ENCODE assay signal across 8 cellular contexts in the genomic region with DNA sequence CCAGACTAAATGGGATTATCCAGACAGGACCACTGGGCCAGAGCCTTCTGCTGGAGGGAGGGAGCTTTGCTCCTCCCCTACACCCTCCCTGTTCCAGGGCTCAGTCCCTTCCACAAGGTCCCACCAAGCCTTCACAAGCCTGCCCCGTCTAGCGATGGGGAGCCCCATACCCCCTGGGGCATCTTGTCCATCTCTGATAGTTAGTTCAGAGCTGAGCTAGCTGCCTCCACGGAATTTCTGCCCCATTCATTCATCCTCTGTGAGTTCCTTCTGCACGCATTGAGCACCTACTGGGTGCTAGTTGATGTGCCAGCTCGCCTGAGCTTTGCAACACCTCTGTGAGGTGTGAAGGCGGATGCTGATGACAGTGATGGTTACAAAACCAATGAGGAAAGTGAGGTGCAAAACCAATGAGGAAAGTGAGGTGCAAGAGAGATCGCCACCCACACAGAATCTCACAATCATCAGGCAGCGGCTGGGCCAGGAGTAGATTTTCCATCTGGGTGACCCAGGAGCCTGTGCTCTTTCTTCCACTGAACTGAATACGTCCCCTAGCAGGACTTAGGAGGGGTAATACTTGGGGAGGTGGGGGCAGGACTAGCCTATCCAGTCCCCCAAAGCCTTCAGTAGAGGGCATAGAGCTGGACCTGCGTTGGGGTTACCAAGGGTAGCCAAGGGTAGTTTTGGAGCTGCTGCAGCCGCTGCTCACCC. TPM values are rescaled to one million over a fixed set of nuclear protein-coding genes. Genes with fewer than 3 reads are reported as not detected.
DNase-seq lines count a peak whose midpoint lies in the region; ATAC-seq and TF ChIP-seq lines count a peak whose summit lies in the region.

No MANE protein-coding gene starts in this region.

- H4K20me1 ChIP-seq in SK-N-SH (ENCODE audit: insufficient read depth): no peaks in the 10 kb centered on the region

- no peaks in the 10 kb centered on the region for H3K9me3 Mint-ChIP-seq in MCF 10A (ENCODE audit: unreplicated experiment)
- no peaks in the 10 kb centered on the region for H3K9me3 Mint-ChIP-seq in mesothelial cell of epicardium

- DNase-seq in SK-N-SH (no peak), MCF 10A (ENCODE audit: unreplicated experiment) (no peak), mesothelial cell of epicardium (ENCODE audit: low spot score in 2 of 2, unreplicated experiment in 2 of 2) (no peak), tibial artery (peak in 1 of 2 donors; percentile 51), NCI-H748 (lab: John Stamatoyannopoulos, UW; ENCODE audit: unreplicated experiment) (no peak), NCI-H1417 (lab: John Stamatoyannopoulos, UW) (no peak)

- no peaks in the 10 kb centered on the region for H3K9me2 ChIP-seq in SK-N-SH

- intact Hi-C loops in MCF 10A (cut with micrococcal nuclease): loop anchor here (5.0 to 10.0 kb wide), 3 partner anchors 78 to 351 kb away; partner anchors contain the start of gene ATF4
- intact Hi-C loops in tibial artery (cut with DNase I; ENCODE audit: low total_unique reads): loop anchor here (10.0 kb wide), 1 partner anchor 341 kb away; no protein-coding TSS in a partner anchor

- no peak overlapping the region for H3K4me3 ChIP-seq in SK-N-SH (ENCODE audit: low read depth in 2 of 2, low read length in 1 of 2)
- H3K4me3 ChIP-seq in tibial artery: no peak overlapping the region

- peaks cover 4% of the 10 kb centered on the region for H3F3A ChIP-seq in SK-N-SH (replicated peaks; ENCODE audit: insufficient read depth)

- no TSS peak for BruUV-seq in MCF 10A (replicated peaks; lab: Mats Ljungman, UMichigan)

- no peaks in the 10 kb centered on the region for H3K79me2 ChIP-seq in SK-N-SH (ENCODE audit: insufficient read depth)

- peak overlapping the region in 1 of 2 experiments; percentile 67; a peak in 2 of 4 replicates for H3K27ac ChIP-seq in SK-N-SH (ENCODE audit: low read depth in 2 of 2, low read length in 1 of 2)
- peak overlapping the region; percentile 39 to 63 for H3K27ac ChIP-seq in tibial artery

- POLR2A ChIA-PET in SK-N-SH (lab: Yijun Ruan, JAX) (no interaction called here), MCF 10A (lab: Yijun Ruan, JAX) (interaction anchor here (0.6 to 6.0 kb wide), 4 partner anchors 12 to 143 kb away, joined by 3 to 53 read pairs (median 22); partner anchors contain the start of gene RPL3)

- H3K27me3 Mint-ChIP-seq in MCF 10A (ENCODE audit: insufficient read depth, unreplicated experiment) (no peaks in the 10 kb centered on the region), mesothelial cell of epicardium (ENCODE audit: low read depth) (no peaks in the 10 kb centered on the region)

- CTCF ChIA-PET in SK-N-SH (lab: Yijun Ruan, JAX) (interaction anchor here (0.7 to 1.5 kb wide), 4 partner anchors 126 to 1046 kb away, joined by 3 to 8 read pairs (median 4); no protein-coding TSS in a partner anchor), MCF 10A (lab: Yijun Ruan, JAX) (interaction anchor here (0.6 to 11.9 kb wide), 5 partner anchors 31 to 843 kb away, joined by 3 to 256 read pairs (median 4); partner anchors contain the start of gene RPL3)

- no peaks in the 10 kb centered on the region for H3K36me3 ChIP-seq in SK-N-SH (replicated peaks in 1 of 2; ENCODE audit: control insufficient read depth in 1 of 2, insufficient read depth in 2 of 2, low read length in 1 of 2)
- H3K36me3 ChIP-seq in tibial artery: no peaks in the 10 kb centered on the region

- no peak overlapping the region for H2AFZ ChIP-seq in SK-N-SH (ENCODE audit: low read depth)

- no peaks in the 10 kb centered on the region for H3K27me3 ChIP-seq in SK-N-SH (ENCODE audit: insufficient read depth)
- no peaks in the 10 kb centered on the region for H3K27me3 ChIP-seq in tibial artery

- peak overlapping the region; percentile 50 for H3K4me2 ChIP-seq in SK-N-SH

- H3K4me1 ChIP-seq in SK-N-SH (ENCODE audit: control insufficient read depth in 1 of 2, insufficient read depth in 2 of 2, low read depth in 1 of 2, low read length in 1 of 2) (peaks cover 4 to 9% of the 10 kb centered on the region in 2 experiments; a peak in 2 of 4 replicates), tibial artery (peaks cover 10 to 46% (median 41%) of the 10 kb centered on the region in 4 donors)

- no peak for TF ChIP-seq CTCF in SK-N-SH (IDR thresholded peaks at IDR 0.05)
- no peak for TF ChIP-seq CTCF in MCF 10A (IDR thresholded peaks at IDR 0.05; ENCODE audit: unreplicated experiment)
- TF ChIP-seq CTCF in mesothelial cell of epicardium (IDR thresholded peaks at IDR 0.05; ENCODE audit: unreplicated experiment): no peak
- no peak for TF ChIP-seq CTCF in tibial artery (IDR thresholded peaks at IDR 0.05)

- H3K9me3 ChIP-seq in SK-N-SH: no peaks in the 10 kb centered on the region
- H3K9me3 ChIP-seq in tibial artery: no peaks in the 10 kb centered on the region

- 82% methylated on average over 8 of the region's 11 CpGs for WGBS in SK-N-SH (ENCODE audit: low lambda C conversion rate)

- H3K36me3 Mint-ChIP-seq in MCF 10A (ENCODE audit: insufficient read depth, unreplicated experiment) (peaks cover 6% of the 10 kb centered on the region), mesothelial cell of epicardium (no peaks in the 10 kb centered on the region)

- TF ChIP-seq EP300 in SK-N-SH (IDR thresholded peaks at IDR 0.05; ENCODE audit: borderline replicate concordance in 1 of 2, low read depth in 1 of 2, low read length in 1 of 2): no peak

- H3K4me1 Mint-ChIP-seq in MCF 10A (ENCODE audit: insufficient read depth, unreplicated experiment): peaks cover 43% of the 10 kb centered on the region
- H3K4me1 Mint-ChIP-seq in mesothelial cell of epicardium: peaks cover 38% of the 10 kb centered on the region

- TF ChIP-seq RAD21 in SK-N-SH (IDR thresholded peaks at IDR 0.05; ENCODE audit: low read length): no peak

- H3K4me3 Mint-ChIP-seq in MCF 10A (ENCODE audit: unreplicated experiment): no peak overlapping the region
- no peak overlapping the region for H3K4me3 Mint-ChIP-seq in mesothelial cell of epicardium

- no peak for ATAC-seq in SK-N-SH treated with all-trans-retinoic acid at 6 μM for 48 hours
- no peak for ATAC-seq in HG03565 (IDR thresholded peaks at IDR 0.05; ENCODE audit: unreplicated experiment)

- H3K27ac Mint-ChIP-seq in MCF 10A (ENCODE audit: low read depth, unreplicated experiment) (peak overlapping the region; percentile 96), mesothelial cell of epicardium (peak overlapping the region; percentile 99)

- H3K9ac ChIP-seq in SK-N-SH: peak overlapping the region; percentile 51

TF ChIP-seq in SK-N-SH, 30 proteins besides CTCF, POLR2A, EP300 and RAD21 (continues in another document):
- TF ChIP-seq RFX5 (IDR thresholded peaks at IDR 0.05; ENCODE audit: low read length) (no peak), RXRA (IDR thresholded peaks at IDR 0.05; ENCODE audit: borderline replicate concordance, low read depth) (no peak), RCOR1 (IDR thresholded peaks at IDR 0.05; ENCODE audit: low read length) (no peak)
- TF ChIP-seq, protein P1, sequence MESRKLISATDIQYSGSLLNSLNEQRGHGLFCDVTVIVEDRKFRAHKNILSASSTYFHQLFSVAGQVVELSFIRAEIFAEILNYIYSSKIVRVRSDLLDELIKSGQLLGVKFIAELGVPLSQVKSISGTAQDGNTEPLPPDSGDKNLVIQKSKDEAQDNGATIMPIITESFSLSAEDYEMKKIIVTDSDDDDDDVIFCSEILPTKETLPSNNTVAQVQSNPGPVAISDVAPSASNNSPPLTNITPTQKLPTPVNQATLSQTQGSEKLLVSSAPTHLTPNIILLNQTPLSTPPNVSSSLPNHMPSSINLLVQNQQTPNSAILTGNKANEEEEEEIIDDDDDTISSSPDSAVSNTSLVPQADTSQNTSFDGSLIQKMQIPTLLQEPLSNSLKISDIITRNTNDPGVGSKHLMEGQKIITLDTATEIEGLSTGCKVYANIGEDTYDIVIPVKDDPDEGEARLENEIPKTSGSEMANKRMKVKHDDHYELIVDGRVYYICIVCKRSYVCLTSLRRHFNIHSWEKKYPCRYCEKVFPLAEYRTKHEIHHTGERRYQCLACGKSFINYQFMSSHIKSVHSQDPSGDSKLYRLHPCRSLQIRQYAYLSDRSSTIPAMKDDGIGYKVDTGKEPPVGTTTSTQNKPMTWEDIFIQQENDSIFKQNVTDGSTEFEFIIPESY (IDR thresholded peaks at IDR 0.05; ENCODE audit: borderline replicate concordance, low read depth): no peak

TF ChIP-seq in SK-N-SH treated with all-trans-retinoic acid at 6 μM for 48 hours, 23 proteins besides CTCF, POLR2A, EP300 and RAD21 (continues in another document):
- TF ChIP-seq ZNF70 (CRISPR knock-in tag; IDR thresholded peaks at IDR 0.05) (no peak), BACH2 (CRISPR knock-in tag; IDR thresholded peaks at IDR 0.05; ENCODE audit: borderline replicate concordance) (no peak)
- TF ChIP-seq, protein P2, sequence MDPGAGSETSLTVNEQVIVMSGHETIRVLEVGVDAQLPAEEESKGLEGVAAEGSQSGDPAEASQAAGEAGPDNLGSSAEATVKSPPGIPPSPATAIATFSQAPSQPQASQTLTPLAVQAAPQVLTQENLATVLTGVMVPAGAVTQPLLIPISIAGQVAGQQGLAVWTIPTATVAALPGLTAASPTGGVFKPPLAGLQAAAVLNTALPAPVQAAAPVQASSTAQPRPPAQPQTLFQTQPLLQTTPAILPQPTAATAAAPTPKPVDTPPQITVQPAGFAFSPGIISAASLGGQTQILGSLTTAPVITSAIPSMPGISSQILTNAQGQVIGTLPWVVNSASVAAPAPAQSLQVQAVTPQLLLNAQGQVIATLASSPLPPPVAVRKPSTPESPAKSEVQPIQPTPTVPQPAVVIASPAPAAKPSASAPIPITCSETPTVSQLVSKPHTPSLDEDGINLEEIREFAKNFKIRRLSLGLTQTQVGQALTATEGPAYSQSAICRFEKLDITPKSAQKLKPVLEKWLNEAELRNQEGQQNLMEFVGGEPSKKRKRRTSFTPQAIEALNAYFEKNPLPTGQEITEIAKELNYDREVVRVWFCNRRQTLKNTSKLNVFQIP (CRISPR knock-in tag; IDR thresholded peaks at IDR 0.05; ENCODE audit: borderline replicate concordance, low read depth): no peak
- TF ChIP-seq, protein P3, sequence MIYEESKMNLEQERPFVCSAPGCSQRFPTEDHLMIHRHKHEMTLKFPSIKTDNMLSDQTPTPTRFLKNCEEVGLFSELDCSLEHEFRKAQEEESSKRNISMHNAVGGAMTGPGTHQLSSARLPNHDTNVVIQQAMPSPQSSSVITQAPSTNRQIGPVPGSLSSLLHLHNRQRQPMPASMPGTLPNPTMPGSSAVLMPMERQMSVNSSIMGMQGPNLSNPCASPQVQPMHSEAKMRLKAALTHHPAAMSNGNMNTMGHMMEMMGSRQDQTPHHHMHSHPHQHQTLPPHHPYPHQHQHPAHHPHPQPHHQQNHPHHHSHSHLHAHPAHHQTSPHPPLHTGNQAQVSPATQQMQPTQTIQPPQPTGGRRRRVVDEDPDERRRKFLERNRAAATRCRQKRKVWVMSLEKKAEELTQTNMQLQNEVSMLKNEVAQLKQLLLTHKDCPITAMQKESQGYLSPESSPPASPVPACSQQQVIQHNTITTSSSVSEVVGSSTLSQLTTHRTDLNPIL (CRISPR knock-in tag; IDR thresholded peaks at IDR 0.05; ENCODE audit: low read depth): no peak

RNA-seq across cellular contexts. Expression of gene CBX7, which starts 21.5 kb away (rescaled TPM):
- polyA plus RNA-seq in SK-N-SH (2012; rRNA removed): 2.3 and 2.7 TPM in 2 replicates
- polyA plus RNA-seq in SK-N-SH (2012; cell fraction: cytosol; rRNA removed): 1.4 and 2.3 TPM in 2 replicates
- 8.3 and 9.9 TPM in 2 replicates for polyA plus RNA-seq in SK-N-SH (2012; cell fraction: nucleus; rRNA removed)
- 5.3 and 6.2 TPM in 2 replicates for total RNA-seq in MCF 10A (2022)
- 10.7 to 13.2 TPM (median 11.0 TPM) in 3 replicates for total RNA-seq in mesothelial cell of epicardium
